ENCODE assay signal across 8 cellular contexts in the genomic region with DNA sequence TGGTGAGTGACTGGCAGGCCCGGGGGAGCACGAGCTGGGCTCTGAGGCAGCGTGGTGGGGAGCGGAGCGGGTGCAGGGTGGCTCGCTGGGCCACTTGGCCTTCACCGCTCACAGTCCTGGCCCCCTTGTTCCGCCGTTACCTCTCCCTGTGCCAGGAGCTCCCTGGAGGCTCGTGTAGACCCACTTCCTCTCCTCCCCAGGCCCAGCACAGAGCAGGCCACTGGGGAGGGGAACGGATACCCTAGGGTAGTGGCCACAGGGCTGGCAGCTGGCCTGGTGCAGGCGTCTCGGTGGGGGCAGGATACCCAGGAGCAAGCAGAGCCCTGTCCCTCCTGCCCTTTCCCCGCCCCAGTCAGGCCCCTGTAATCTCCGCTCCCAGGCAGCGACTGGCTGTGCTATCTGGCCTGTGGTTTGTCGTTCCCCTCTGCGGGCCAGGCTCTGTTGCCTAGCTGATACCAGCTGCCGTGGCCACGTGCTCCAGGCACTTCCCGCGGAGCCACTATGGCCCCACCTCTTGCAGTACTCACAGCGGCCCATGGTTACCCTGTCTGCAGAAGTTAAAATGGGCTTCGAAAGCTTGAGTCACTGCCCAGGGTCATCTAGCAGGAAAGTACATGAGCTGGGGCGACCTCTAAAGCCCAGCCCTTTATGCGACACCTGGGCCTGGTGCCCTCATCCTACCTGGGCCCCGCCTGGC. TPM values are rescaled to one million over a fixed set of nuclear protein-coding genes. Genes with fewer than 3 reads are reported as not detected.
DNase-seq lines count a peak whose midpoint lies in the region; ATAC-seq and TF ChIP-seq lines count a peak whose summit lies in the region.

No MANE protein-coding gene starts in this region.

- TF ChIP-seq EP300 in upper lobe of left lung (IDR thresholded peaks at IDR 0.05), result no peak

- H3K9me3 Mint-ChIP-seq in natural killer cell treated with Interleukin-12 subunit alpha and Interleukin-12 subunit beta and Interleukin-15 and Interleukin-18, amount 100 ng/mL, for 72 hours, result no peaks in the 10 kb centered on the region

- H3K9me3 ChIP-seq in BE2C (no peaks in the 10 kb centered on the region), colonic mucosa (no peaks in the 10 kb centered on the region), upper lobe of left lung (no peaks in the 10 kb centered on the region)

- peak overlapping the region in 1 of 2 donors; percentile 4 for H3K9ac ChIP-seq in colonic mucosa (ENCODE audit: low read depth in 2 of 2, low read length in 2 of 2)

- TF ChIP-seq CTCF in BE2C (IDR thresholded peaks at IDR 0.05; ENCODE audit: low read depth, low read length) (no peak), colonic mucosa (IDR thresholded peaks at IDR 0.05) (no peak), upper lobe of left lung (IDR thresholded peaks at IDR 0.05) (no peak)

- ATAC-seq in HG03066 (IDR thresholded peaks at IDR 0.05; ENCODE audit: low read depth, unreplicated experiment) (peak; percentile 86), upper lobe of left lung (ENCODE audit: low FRiP score in 2 of 2) (peak; percentile 78 to 85), GM19455 (IDR thresholded peaks at IDR 0.05; ENCODE audit: unreplicated experiment) (no peak)
- ATAC-seq in natural killer cell treated with Interleukin-12 subunit alpha and Interleukin-12 subunit beta and Interleukin-15 and Interleukin-18, amount 100 ng/mL, for 72 hours, result peak; percentile 92 to 94

- 77 to 85% methylated on average over 21 to 26 of the region's 27 CpGs for WGBS in upper lobe of left lung, 2 donors

- H3K4me3 ChIP-seq in BE2C (ENCODE audit: low read depth, low read length) (no peak overlapping the region), colonic mucosa (no peak overlapping the region), upper lobe of left lung (no peak overlapping the region)

- intact Hi-C loops in colonic mucosa (cut with DNase I), result no loop called here

- H3K27ac ChIP-seq in colonic mucosa, result no peak overlapping the region
- H3K27ac ChIP-seq in upper lobe of left lung, result peak overlapping the region in 3 of 4 donors; percentile 9 to 39 (median 12)

- peaks cover 7 to 14% of the 10 kb centered on the region in 2 donors for H3K4me1 Mint-ChIP-seq in natural killer cell treated with Interleukin-12 subunit alpha and Interleukin-12 subunit beta and Interleukin-15 and Interleukin-18, amount 100 ng/mL, for 72 hours (ENCODE audit: low read depth in 2 of 2)

- no peak for TF ChIP-seq POLR2A in upper lobe of left lung (IDR thresholded peaks at IDR 0.05)

- H3K36me3 Mint-ChIP-seq in natural killer cell treated with Interleukin-12 subunit alpha and Interleukin-12 subunit beta and Interleukin-15 and Interleukin-18, amount 100 ng/mL, for 72 hours, result no peaks in the 10 kb centered on the region

- peaks cover 16% of the 10 kb centered on the region for H3K4me1 ChIP-seq in BE2C
- H3K4me1 ChIP-seq in colonic mucosa, result no peaks in the 10 kb centered on the region
- peaks cover 0 to 6% (median 2%) of the 10 kb centered on the region in 4 donors for H3K4me1 ChIP-seq in upper lobe of left lung

- peak overlapping the region; percentile 80 to 90 for H3K27ac Mint-ChIP-seq in natural killer cell treated with Interleukin-12 subunit alpha and Interleukin-12 subunit beta and Interleukin-15 and Interleukin-18, amount 100 ng/mL, for 72 hours

- peak overlapping the region; percentile 37 for H3K4me3 Mint-ChIP-seq in natural killer cell treated with Interleukin-12 subunit alpha and Interleukin-12 subunit beta and Interleukin-15 and Interleukin-18, amount 100 ng/mL, for 72 hours

- DNase-seq in BE2C (peak; percentile 93), colonic mucosa (peak; percentile 47), upper lobe of left lung (peak in 1 of 2 donors; percentile 71), NCI-H524 treated with DMSO at 0.1 percent for 48 hours (lab: John Stamatoyannopoulos, UW) (no peak)
- peak; percentile 48 for DNase-seq in activated CD4-positive, CD25-positive, alpha-beta regulatory T cell treated with anti-CD3 and anti-CD28 coated beads, Interleukin-2, amount 50 U/mL, for 72 hours
- peak; percentile 84 for DNase-seq in natural killer cell treated with Interleukin-12 subunit alpha and Interleukin-12 subunit beta and Interleukin-15 and Interleukin-18, amount 100 ng/mL, for 72 hours (ENCODE audit: low spot score)

- no peaks in the 10 kb centered on the region for H3K27me3 Mint-ChIP-seq in natural killer cell treated with Interleukin-12 subunit alpha and Interleukin-12 subunit beta and Interleukin-15 and Interleukin-18, amount 100 ng/mL, for 72 hours

- no peaks in the 10 kb centered on the region for H3K27me3 ChIP-seq in BE2C
- H3K27me3 ChIP-seq in colonic mucosa, result no peaks in the 10 kb centered on the region
- H3K27me3 ChIP-seq in upper lobe of left lung, result no peaks in the 10 kb centered on the region

- peaks cover 13% of the 10 kb centered on the region for H3K36me3 ChIP-seq in BE2C
- H3K36me3 ChIP-seq in colonic mucosa, result peaks cover 9% of the 10 kb centered on the region
- H3K36me3 ChIP-seq in upper lobe of left lung, result peaks cover 0 to 52% (median 39%) of the 10 kb centered on the region in 4 donors

RNA-seq across cellular contexts. Expression of a gene that starts 11.6 kb away (rescaled TPM):
- 116 TPM for polyA plus RNA-seq in BE2C (2012; ENCODE audit: insufficient read depth, insufficient read length, low read depth)
- total RNA-seq in colonic mucosa (10 to 100 TPM; 33.9 to 37.3 TPM), upper lobe of left lung (10 to 100 TPM in 2 of 6 donors, 1 to 10 TPM in 4; 3.9 to 14.8 (median 8.2) TPM)
- 10 to 100 TPM; 18.6 to 24.1 TPM for total RNA-seq in natural killer cell treated with Interleukin-12 subunit alpha and Interleukin-12 subunit beta and Interleukin-15 and Interleukin-18, amount 100 ng/mL, for 72 hours

RNA-seq across cellular contexts. Expression of a gene that starts 32.9 kb away (rescaled TPM):
- 71.4 TPM for polyA plus RNA-seq in BE2C (2012; ENCODE audit: insufficient read depth, insufficient read length, low read depth)
- 10 to 100 TPM; 47.4 to 74.8 TPM for total RNA-seq in colonic mucosa
- 10 to 100 TPM; 42.4 to 82.6 TPM for total RNA-seq in natural killer cell treated with Interleukin-12 subunit alpha and Interleukin-12 subunit beta and Interleukin-15 and Interleukin-18, amount 100 ng/mL, for 72 hours
- 10 to 100 TPM; 18.6 to 95.3 (median 28.6) TPM for total RNA-seq in upper lobe of left lung

RNA-seq across cellular contexts. Expression of a gene that starts 41.1 kb away (rescaled TPM):
- polyA plus RNA-seq in BE2C (2012; ENCODE audit: insufficient read depth, insufficient read length, low read depth), result 114 TPM
- total RNA-seq in colonic mucosa (100 to 1,000 TPM; 109 to 110 TPM), upper lobe of left lung (100 to 1,000 TPM in 2 of 6 donors, 10 to 100 TPM in 4; 69.6 to 202 (median 94.1) TPM)
- 10 to 100 TPM; 57.8 to 99.0 TPM for total RNA-seq in natural killer cell treated with Interleukin-12 subunit alpha and Interleukin-12 subunit beta and Interleukin-15 and Interleukin-18, amount 100 ng/mL, for 72 hours

RNA-seq across cellular contexts. Expression of a gene that starts 41.3 kb away (rescaled TPM):
- 15.2 TPM for polyA plus RNA-seq in BE2C (2012; ENCODE audit: insufficient read depth, insufficient read length, low read depth)
- 10 to 100 TPM; 62.3 to 78.3 TPM for total RNA-seq in colonic mucosa
- total RNA-seq in natural killer cell treated with Interleukin-12 subunit alpha and Interleukin-12 subunit beta and Interleukin-15 and Interleukin-18, amount 100 ng/mL, for 72 hours, result 10 to 100 TPM; 11.9 to 12.7 TPM
- total RNA-seq in upper lobe of left lung, result 10 to 100 TPM; 18.5 to 34.3 (median 26.0) TPM

RNA-seq across cellular contexts. Expression of a gene that starts 41.9 kb away (rescaled TPM):
- 175 TPM for polyA plus RNA-seq in BE2C (2012; ENCODE audit: insufficient read depth, insufficient read length, low read depth)
- total RNA-seq in colonic mucosa (100 to 1,000 TPM in 1 of 2 donors, 10 to 100 TPM in 1; 94.5 to 142 TPM), upper lobe of left lung (100 to 1,000 TPM in 2 of 6 donors, 10 to 100 TPM in 4; 48.2 to 130 (median 67.2) TPM)
- 100 to 1,000 TPM in 1 of 2 donors, 10 to 100 TPM in 1; 75.7 to 133 TPM for total RNA-seq in natural killer cell treated with Interleukin-12 subunit alpha and Interleukin-12 subunit beta and Interleukin-15 and Interleukin-18, amount 100 ng/mL, for 72 hours
